Comparison of ENCODE assay signal across 9 cellular contexts in the genomic region with DNA sequence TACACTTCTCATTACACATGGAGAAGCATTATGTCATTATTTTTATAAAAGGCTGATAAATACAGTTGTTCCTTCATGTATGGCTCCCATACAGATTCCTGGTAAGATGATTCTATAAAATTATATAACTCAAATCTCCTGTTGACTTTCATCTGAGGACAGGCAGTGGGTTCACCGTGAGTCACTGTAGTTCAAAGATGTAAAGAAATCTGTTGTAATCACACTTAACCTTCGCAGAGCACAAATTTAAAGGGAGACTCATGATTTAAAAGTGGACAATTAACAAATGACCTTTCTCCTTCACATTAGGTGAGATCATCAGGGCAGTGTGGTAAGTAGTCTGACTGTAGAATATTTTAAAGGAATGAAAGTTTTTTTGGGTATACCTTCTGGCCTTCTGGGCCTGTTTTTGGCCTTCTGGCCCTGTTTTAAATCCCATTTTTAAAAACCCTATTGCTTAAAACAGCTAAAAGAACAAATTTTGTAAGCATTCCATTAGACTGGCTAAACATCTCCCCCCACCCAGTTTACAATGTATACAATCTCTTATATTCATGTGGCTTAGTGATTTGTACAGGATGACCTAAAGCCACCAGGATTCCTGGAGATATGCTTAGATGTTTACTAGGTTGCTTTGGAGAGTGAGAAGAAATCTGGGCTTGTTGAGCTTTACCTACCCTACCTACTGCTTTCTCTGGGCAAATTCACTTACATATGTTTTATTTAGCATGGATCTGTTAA.
DNase-seq lines count a peak whose midpoint lies in the region; ATAC-seq and TF ChIP-seq lines count a peak whose summit lies in the region.
"Had no signal": no experiment of that assay in that cellular context is flagged by ENCODE, and none has a peak within 500 bp of the region (broad histone marks: within the 10 kb centered on the region; RNA-seq: fewer than 3 reads in every experiment).

No MANE protein-coding gene starts in this region.

- peak overlapping the region; percentile 80 to 91 for H3K27ac Mint-ChIP-seq in stimulated activated naive CD8-positive, alpha-beta T cell treated with anti-CD3 and anti-CD28 coated beads, Interleukin-15, amount 100 ng/mL, for 72 hours

- peak overlapping the region; percentile 65 to 74 for H3K4me3 Mint-ChIP-seq in stimulated activated naive CD8-positive, alpha-beta T cell treated with anti-CD3 and anti-CD28 coated beads, Interleukin-15, amount 100 ng/mL, for 72 hours

- peaks cover 6% of the 10 kb centered on the region for H3K27me3 Mint-ChIP-seq in stimulated activated naive CD8-positive, alpha-beta T cell treated with anti-CD3 and anti-CD28 coated beads, Interleukin-15, amount 100 ng/mL, for 72 hours

- no peaks in the 10 kb centered on the region for H3K9me3 Mint-ChIP-seq in stimulated activated naive CD8-positive, alpha-beta T cell treated with anti-CD3 and anti-CD28 coated beads, Interleukin-15, amount 100 ng/mL, for 72 hours

- peaks cover 49% of the 10 kb centered on the region for H3K4me1 Mint-ChIP-seq in stimulated activated naive CD8-positive, alpha-beta T cell treated with anti-CD3 and anti-CD28 coated beads, Interleukin-15, amount 100 ng/mL, for 72 hours

- no peak for TF ChIP-seq CTCF in VCaP (conservative IDR thresholded peaks at IDR 0.05)

- H3K27ac ChIP-seq in VCaP: peak overlapping the region; percentile 58

- DNase-seq in NCI-H146 (lab: John Stamatoyannopoulos, UW) (peak; percentile 25), NCI-H146 treated with DMSO at 0.1 percent for 48 hours (lab: John Stamatoyannopoulos, UW; ENCODE audit: unreplicated experiment) (no peak), glomerular visceral epithelial cell (ENCODE audit: extremely low spot score) (peak; percentile 23), NCI-H345 treated with DMSO at 0.1 percent for 48 hours (lab: John Stamatoyannopoulos, UW; ENCODE audit: unreplicated experiment) (no peak), T-helper 9 cell (no peak)
- no peak for DNase-seq in stimulated activated naive CD8-positive, alpha-beta T cell treated with anti-CD3 and anti-CD28 coated beads, Interleukin-15, amount 100 ng/mL, for 72 hours
- DNase-seq: stimulated activated CD4-positive, alpha-beta T cell treated with anti-CD3 and anti-CD28 coated beads, Interleukin-4, amount 100 ng/mL, for 4 hours had no signal

- ATAC-seq in stimulated activated naive CD8-positive, alpha-beta T cell treated with anti-CD3 and anti-CD28 coated beads, Interleukin-15, amount 100 ng/mL, for 72 hours: no peak
- no peak for ATAC-seq in GM18873 (IDR thresholded peaks at IDR 0.05; ENCODE audit: low FRiP score, unreplicated experiment)

Comparison
In these comparisons a context has a peak if more than half of its experiments do, and no peak if none do; other contexts are left out.
1. DNase-seq: peak in NCI-H146 (single experiment) and glomerular visceral epithelial cell (single experiment); none in NCI-H146 treated with DMSO at 0.1 percent for 48 hours (single experiment), stimulated activated naive CD8-positive, alpha-beta T cell treated with anti-CD3 and anti-CD28 coated beads, Interleukin-15, amount 100 ng/mL, for 72 hours (0 of 2), NCI-H345 treated with DMSO at 0.1 percent for 48 hours (single experiment) and T-helper 9 cell (single experiment).